ENCODE assay signal across 15 cellular contexts in the genomic region with DNA sequence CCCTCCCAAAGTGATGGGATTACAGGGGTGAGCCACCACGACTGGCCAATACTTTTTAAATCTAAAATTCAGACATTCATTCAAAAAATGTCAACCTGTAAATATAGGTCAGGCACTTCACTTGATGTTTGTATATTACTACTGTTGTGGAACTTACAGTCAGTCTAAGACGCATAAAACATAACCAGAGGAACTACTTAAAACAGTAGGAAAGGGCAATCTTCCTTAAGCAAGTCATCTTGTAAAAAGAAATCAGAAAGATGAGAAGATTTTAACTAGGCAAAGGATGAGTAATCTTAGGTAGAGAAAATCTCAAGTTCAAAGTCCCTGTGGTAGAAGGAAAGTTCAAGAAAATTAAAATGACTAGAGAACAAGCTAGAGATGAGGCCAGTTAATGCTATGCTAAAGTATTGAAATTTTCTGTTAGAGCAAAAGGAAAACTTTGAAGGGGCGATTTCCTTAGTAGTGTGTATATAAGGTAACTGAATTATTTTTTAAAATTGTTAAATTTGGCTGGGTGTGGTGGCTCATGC.
"Had no signal": no experiment of that assay in that cellular context is flagged by ENCODE, and none has a peak within 500 bp of the region (broad histone marks: within the 10 kb centered on the region; RNA-seq: fewer than 3 reads in every experiment).

No MANE protein-coding gene starts in this region.

- H3K9me3 Mint-ChIP-seq: brain; dendritic cell treated with granulocyte-macrophage colony-stimulating factor and Interleukin-4, amounts not matched to agents 40 ng/mL and 50 ng/mL, for 4 days; naive B cell had no signal

- H3K4me3 ChIP-seq: hepatocyte, lung, prostate gland, sigmoid colon had no signal

- DNase-seq: activated effector memory CD4-positive, alpha-beta T cell treated with Interleukin-2 at 50 U/mL for 16 hours; amniotic stem cell; erythroblast; left cardiac atrium; naive B cell; occipital lobe; SIG-M5; sigmoid colon; stimulated activated CD4-positive, alpha-beta T cell treated with anti-CD3 and anti-CD28 coated beads, Interleukin-12 subunit alpha, Interleukin-12 subunit beta, amount 100 ng/mL, for 4 hours; stimulated activated CD4-positive, alpha-beta T cell treated with anti-CD3 and anti-CD28 coated beads, Interleukin-2, amount 100 ng/mL, for 48 hours had no signal

- H3K4me2 ChIP-seq: hepatocyte had no signal

- H3K27me3 Mint-ChIP-seq: brain; dendritic cell treated with granulocyte-macrophage colony-stimulating factor and Interleukin-4, amounts not matched to agents 40 ng/mL and 50 ng/mL, for 4 days; naive B cell had no signal

- H3K4me1 ChIP-seq: prostate gland, sigmoid colon had no signal

- H2AFZ ChIP-seq: hepatocyte had no signal

- H3K27ac Mint-ChIP-seq: brain; dendritic cell treated with granulocyte-macrophage colony-stimulating factor and Interleukin-4, amounts not matched to agents 40 ng/mL and 50 ng/mL, for 4 days had no signal

- H3K4me3 Mint-ChIP-seq: brain; dendritic cell treated with granulocyte-macrophage colony-stimulating factor and Interleukin-4, amounts not matched to agents 40 ng/mL and 50 ng/mL, for 4 days; naive B cell had no signal

- H3K79me2 ChIP-seq: hepatocyte had no signal

- H3K27ac ChIP-seq: hepatocyte, prostate gland, sigmoid colon had no signal

- H3K27me3 ChIP-seq: hepatocyte, sigmoid colon had no signal

- ATAC-seq: left cardiac atrium had no signal

- H3K9me3 ChIP-seq: prostate gland, sigmoid colon had no signal

- H3K4me1 Mint-ChIP-seq: brain had no signal

- H3K36me3 ChIP-seq: prostate gland had no signal
